In the genomic region with DNA sequence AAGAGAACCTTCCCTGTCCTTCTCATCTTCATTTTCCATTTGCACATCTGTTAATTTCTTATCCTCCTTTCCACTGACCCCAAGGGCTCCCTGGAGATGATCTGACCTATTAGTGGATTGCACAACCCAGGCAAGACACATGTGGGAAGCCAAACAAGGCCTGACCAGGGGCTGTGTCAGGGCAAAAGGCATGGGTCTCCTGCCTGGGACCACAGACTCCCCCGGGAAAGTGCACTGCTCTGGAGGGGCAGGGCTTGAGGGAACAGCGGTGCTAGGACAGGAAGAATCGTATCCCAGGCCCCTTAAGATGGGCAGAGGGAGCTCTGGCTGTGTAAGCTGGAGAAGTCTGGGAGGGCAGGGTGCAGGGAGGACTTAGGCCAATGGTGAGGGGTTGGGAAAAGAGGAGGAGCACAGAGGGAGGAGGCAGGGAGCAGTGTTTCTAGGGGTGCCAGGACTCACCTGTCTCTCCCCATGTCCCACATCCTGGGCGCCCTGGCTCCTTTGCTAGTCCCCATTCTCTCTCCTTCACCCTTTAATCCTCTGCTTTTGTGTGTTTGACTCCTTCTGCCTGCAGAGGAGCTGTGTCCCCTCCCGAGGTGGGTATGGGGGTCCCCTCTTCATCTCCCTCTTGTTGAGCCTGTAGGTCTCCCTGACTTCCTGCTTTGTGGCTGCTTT, we compare ENCODE assay signal across 17 cellular contexts. TPM values are rescaled to one million over a fixed set of nuclear protein-coding genes. Genes with fewer than 3 reads are reported as not detected.
DNase-seq lines count a peak whose midpoint lies in the region.
"Had no signal": no experiment of that assay in that cellular context is flagged by ENCODE, and none has a peak within 500 bp of the region (broad histone marks: within the 10 kb centered on the region; RNA-seq: fewer than 3 reads in every experiment).

No MANE protein-coding gene starts in this region.

- H3K36me3 Mint-ChIP-seq in T-helper 2 cell treated with Interferon-gamma antibody and Interleukin-4, amounts not matched to agents 5 μg/mL and 100 μg/mL, for 36 hours (ENCODE audit: low read depth) = peaks cover 12% of the 10 kb centered on the region
- H3K36me3 Mint-ChIP-seq: CD8-positive, alpha-beta T cell had no signal

- H3K27ac ChIP-seq in cingulate gyrus (ENCODE audit: low read depth, low read length) = peak overlapping the region; percentile 31
- peak overlapping the region; percentile 7 for H3K27ac ChIP-seq in layer of hippocampus (ENCODE audit: low read depth, low read length)
- H3K27ac ChIP-seq in temporal lobe (ENCODE audit: low read depth, low read length) = peak overlapping the region; percentile 23
- H3K27ac ChIP-seq: 22Rv1, prostate gland had no signal

- peaks cover 6% of the 10 kb centered on the region for H3K27me3 Mint-ChIP-seq in T-helper 2 cell treated with Interferon-gamma antibody and Interleukin-4, amounts not matched to agents 5 μg/mL and 100 μg/mL, for 36 hours (ENCODE audit: low read depth)

- no peak overlapping the region for H3K4me3 Mint-ChIP-seq in T-helper 2 cell treated with Interferon-gamma antibody and Interleukin-4, amounts not matched to agents 5 μg/mL and 100 μg/mL, for 36 hours
- H3K4me3 Mint-ChIP-seq: CD8-positive, alpha-beta T cell had no signal

- H3K4me1 Mint-ChIP-seq in T-helper 2 cell treated with Interferon-gamma antibody and Interleukin-4, amounts not matched to agents 5 μg/mL and 100 μg/mL, for 36 hours (ENCODE audit: low read depth) = peaks cover 23% of the 10 kb centered on the region

- H3K9me3 Mint-ChIP-seq in T-helper 2 cell treated with Interferon-gamma antibody and Interleukin-4, amounts not matched to agents 5 μg/mL and 100 μg/mL, for 36 hours = no peaks in the 10 kb centered on the region
- H3K9me3 Mint-ChIP-seq: CD8-positive, alpha-beta T cell had no signal

- no peaks in the 10 kb centered on the region for H3K27me3 ChIP-seq in layer of hippocampus (ENCODE audit: control insufficient read depth, insufficient read depth, low read length)
- H3K27me3 ChIP-seq: body of pancreas had no signal

- H3K27ac Mint-ChIP-seq in T-helper 2 cell treated with Interferon-gamma antibody and Interleukin-4, amounts not matched to agents 5 μg/mL and 100 μg/mL, for 36 hours = peak overlapping the region; percentile 29

- DNase-seq in T-helper 2 cell treated with Interferon-gamma antibody and Interleukin-4, amounts not matched to agents 5 μg/mL and 100 μg/mL, for 36 hours (ENCODE audit: low spot score) = no peak
- DNase-seq in T-helper 2 cell (no peak), HUDEP-2 (lab: John Stamatoyannopoulos, UW; ENCODE audit: unreplicated experiment in 76 of 76) (no peak), mucosa of gallbladder (ENCODE audit: low spot score) (no peak)
- no peak for DNase-seq in activated naive CD4-positive, alpha-beta T cell treated with anti-CD3 and anti-CD28 coated beads, Interleukin-2, amount 50 U/mL, for 16 hours
- DNase-seq: activated CD4-positive, alpha-beta T cell treated with anti-CD3 and anti-CD28 coated beads, Interleukin-2, amount 50 U/mL, for 1 hour; CD8-positive, alpha-beta T cell; effector CD8-positive, alpha-beta T cell; NCI-H2081 treated with DMSO at 0.1 percent for 48 hours; NCI-H774; RPMI8226 had no signal

RNA-seq across cellular contexts. Expression of a gene that starts 25.3 kb away (rescaled TPM):
- 7.1 TPM for total RNA-seq in temporal lobe
- 101 TPM for total RNA-seq in mucosa of gallbladder

Comparison
In these comparisons a context has a peak if more than half of its experiments do, and no peak if none do; other contexts are left out.
1. RNA of a gene that starts 25.3 kb away (total RNA-seq): 101 TPM in mucosa of gallbladder (single experiment); 7.1 TPM in temporal lobe (single experiment); every median in the first group is over 10 times any median in the second.
2. Peak in every context shown above with its lines, with median percentiles within 50 percentile points of each other: H3K27ac ChIP-seq.